ENCODE assay signal across 38 cellular contexts in the genomic region with DNA sequence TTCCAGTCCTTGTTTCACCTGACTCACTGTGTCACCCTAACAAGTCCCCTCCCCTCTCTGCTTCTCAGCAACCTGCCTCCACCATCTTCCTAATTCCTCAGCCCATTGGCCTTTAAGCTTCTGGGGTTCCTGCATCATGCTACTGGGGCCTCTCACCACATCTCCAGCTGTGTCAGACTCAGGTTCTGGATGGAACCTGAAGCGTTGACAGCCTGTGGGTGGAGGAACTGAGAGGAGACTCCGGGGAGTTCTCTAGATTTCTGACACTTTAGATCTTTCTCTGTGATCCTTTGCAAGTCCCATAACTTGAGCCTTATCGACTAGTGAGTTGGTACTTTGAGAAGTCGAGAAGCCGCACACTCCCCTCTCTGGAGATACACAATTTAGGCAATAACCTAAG. TPM values are rescaled to one million over a fixed set of nuclear protein-coding genes. Genes with fewer than 3 reads are reported as not detected.
"Had no signal": no experiment of that assay in that cellular context is flagged by ENCODE, and none has a peak within 500 bp of the region (broad histone marks: within the 10 kb centered on the region; RNA-seq: fewer than 3 reads in every experiment).

No MANE protein-coding gene starts in this region.

- H3K27ac ChIP-seq: ascending aorta, body of pancreas, brain microvascular endothelial cell, breast epithelium, WERI-Rb-1 had no signal

- H3K27me3 Mint-ChIP-seq: activated naive CD4-positive, alpha-beta T cell treated with anti-CD3 and anti-CD28 coated beads, Interleukin-2, amount 50 U/mL, for 24 hours had no signal

- DNase-seq: activated CD4-positive, alpha-beta memory T cell treated with anti-CD3 and anti-CD28 coated beads, Interleukin-2, amount 10 ng/mL, durations not matched to agents 7 days and 5 days; activated CD4-positive, alpha-beta T cell treated with anti-CD3 and anti-CD28 coated beads for 1 hour; activated CD4-positive, alpha-beta T cell treated with anti-CD3 and anti-CD28 coated beads for 36 hours; activated CD4-positive, alpha-beta T cell treated with anti-CD3 and anti-CD28 coated beads for 48 hours; activated CD4-positive, alpha-beta T cell treated with anti-CD3 and anti-CD28 coated beads, Interleukin-2, amount 10 ng/mL, durations not matched to agents 7 days and 5 days; activated CD4-positive, alpha-beta T cell treated with anti-CD3 and anti-CD28 coated beads, Interleukin-2, amount 50 U/mL, for 48 hours; activated CD4-positive, CD25-positive, alpha-beta regulatory T cell; activated CD8-positive, alpha-beta memory T cell treated with anti-CD3 and anti-CD28 coated beads for 24 hours; activated CD8-positive, alpha-beta memory T cell treated with anti-CD3 and anti-CD28 coated beads, Interleukin-2, amount 10 ng/mL, durations not matched to agents 7 days and 5 days; activated CD8-positive, alpha-beta memory T cell treated with anti-CD3 and anti-CD28 coated beads, Interleukin-2, amount 50 U/mL, for 48 hours; activated CD8-positive, alpha-beta T cell treated with anti-CD3 and anti-CD28 coated beads, Interleukin-2, amount 10 ng/mL, durations not matched to agents 7 days and 5 days; activated effector memory CD4-positive, alpha-beta T cell treated with Interleukin-2 at 50 U/mL for 16 hours; activated gamma-delta T cell; activated naive CD4-positive, alpha-beta T cell treated with anti-CD3 and anti-CD28 coated beads, Interleukin-2, amount 10 ng/mL, durations not matched to agents 7 days and 5 days; activated naive CD4-positive, alpha-beta T cell treated with Interleukin-2 at 50 U/mL for 16 hours; activated naive CD8-positive, alpha-beta T cell treated with anti-CD3 and anti-CD28 coated beads, Interleukin-2, amount 10 ng/mL, durations not matched to agents 7 days and 5 days; activated naive CD8-positive, alpha-beta T cell treated with anti-CD3 and anti-CD28 coated beads, Interleukin-2, amount 50 U/mL, for 24 hours; activated T-cell treated with anti-CD3 and anti-CD28 coated beads, Interleukin-2, amount 50 U/mL, for 24 hours; activated T-cell treated with anti-CD3 and anti-CD28 coated beads, Interleukin-2, amount 50 U/mL, for 48 hours; amygdala; anterior cingulate cortex; body of pancreas; brain microvascular endothelial cell; central memory CD4-positive, alpha-beta T cell; T-helper 1 cell; T-helper 2 cell; T-helper 9 cell had no signal

- H3K36me3 ChIP-seq: ascending aorta, brain microvascular endothelial cell, breast epithelium, WERI-Rb-1 had no signal

- H3K36me3 Mint-ChIP-seq: activated CD8-positive, alpha-beta memory T cell treated with anti-CD3 and anti-CD28 coated beads, Interleukin-2, amount 10 ng/mL, durations not matched to agents 7 days and 5 days; activated naive CD4-positive, alpha-beta T cell treated with anti-CD3 and anti-CD28 coated beads, Interleukin-2, amount 10 ng/mL, durations not matched to agents 7 days and 5 days; activated naive CD4-positive, alpha-beta T cell treated with anti-CD3 and anti-CD28 coated beads, Interleukin-2, amount 50 U/mL, for 24 hours; activated naive CD8-positive, alpha-beta T cell treated with anti-CD3 and anti-CD28 coated beads, Interleukin-2, amount 10 ng/mL, durations not matched to agents 7 days and 5 days; WTC11 had no signal

- H3K4me1 Mint-ChIP-seq: activated CD4-positive, alpha-beta memory T cell treated with anti-CD3 and anti-CD28 coated beads, Interleukin-2, amount 10 ng/mL, durations not matched to agents 7 days and 5 days; activated CD4-positive, alpha-beta T cell treated with anti-CD3 and anti-CD28 coated beads for 36 hours; activated CD4-positive, alpha-beta T cell treated with anti-CD3 and anti-CD28 coated beads, Interleukin-2, amount 10 ng/mL, durations not matched to agents 7 days and 5 days; activated CD8-positive, alpha-beta memory T cell treated with anti-CD3 and anti-CD28 coated beads, Interleukin-2, amount 10 ng/mL, durations not matched to agents 7 days and 5 days; activated naive CD4-positive, alpha-beta T cell treated with anti-CD3 and anti-CD28 coated beads, Interleukin-2, amount 10 ng/mL, durations not matched to agents 7 days and 5 days; activated naive CD4-positive, alpha-beta T cell treated with anti-CD3 and anti-CD28 coated beads, Interleukin-2, amount 50 U/mL, for 24 hours; activated naive CD8-positive, alpha-beta T cell treated with anti-CD3 and anti-CD28 coated beads, Interleukin-2, amount 10 ng/mL, durations not matched to agents 7 days and 5 days; activated naive CD8-positive, alpha-beta T cell treated with anti-CD3 and anti-CD28 coated beads, Interleukin-2, amount 50 U/mL, for 24 hours; WTC11 had no signal

- H3K4me1 ChIP-seq: ascending aorta, body of pancreas, breast epithelium had no signal

- H3K9me3 ChIP-seq: ascending aorta, body of pancreas, breast epithelium had no signal

- H3K9me3 Mint-ChIP-seq: activated CD4-positive, alpha-beta memory T cell treated with anti-CD3 and anti-CD28 coated beads, Interleukin-2, amount 10 ng/mL, durations not matched to agents 7 days and 5 days; activated CD4-positive, alpha-beta T cell treated with anti-CD3 and anti-CD28 coated beads, Interleukin-2, amount 10 ng/mL, durations not matched to agents 7 days and 5 days; activated naive CD4-positive, alpha-beta T cell treated with anti-CD3 and anti-CD28 coated beads, Interleukin-2, amount 10 ng/mL, durations not matched to agents 7 days and 5 days; activated naive CD4-positive, alpha-beta T cell treated with anti-CD3 and anti-CD28 coated beads, Interleukin-2, amount 50 U/mL, for 24 hours; activated naive CD8-positive, alpha-beta T cell treated with anti-CD3 and anti-CD28 coated beads, Interleukin-2, amount 10 ng/mL, durations not matched to agents 7 days and 5 days; activated naive CD8-positive, alpha-beta T cell treated with anti-CD3 and anti-CD28 coated beads, Interleukin-2, amount 50 U/mL, for 24 hours; activated T-cell treated with anti-CD3 and anti-CD28 coated beads, Interleukin-2, amount 50 U/mL, for 24 hours; activated T-helper 2 cell treated with anti-CD3 and anti-CD28 coated beads, Interferon-gamma antibody, Interleukin-2, Interleukin-4, amounts not matched to agents 10 μg/mL and 5 μg/mL and 100 μg/mL, durations not matched to agents 14 hours and 24 hours and 36 hours; T-helper 1 cell treated with Interleukin-12 subunit alpha and Interleukin-12 subunit beta and Interleukin-4 antibody, amounts not matched to agents 30 μg/mL and 1 μg/mL, for 36 hours; T-helper 2 cell treated with Interferon-gamma antibody and Interleukin-4, amounts not matched to agents 5 μg/mL and 100 μg/mL, for 36 hours; WTC11 had no signal

- H3K4me3 Mint-ChIP-seq: activated CD4-positive, alpha-beta memory T cell treated with anti-CD3 and anti-CD28 coated beads, Interleukin-2, amount 10 ng/mL, durations not matched to agents 7 days and 5 days; activated CD4-positive, alpha-beta T cell treated with anti-CD3 and anti-CD28 coated beads for 36 hours; activated CD4-positive, alpha-beta T cell treated with anti-CD3 and anti-CD28 coated beads, Interleukin-2, amount 10 ng/mL, durations not matched to agents 7 days and 5 days; activated CD8-positive, alpha-beta memory T cell treated with anti-CD3 and anti-CD28 coated beads, Interleukin-2, amount 10 ng/mL, durations not matched to agents 7 days and 5 days; activated CD8-positive, alpha-beta T cell treated with anti-CD3 and anti-CD28 coated beads, Interleukin-2, amount 10 ng/mL, durations not matched to agents 7 days and 5 days; activated naive CD4-positive, alpha-beta T cell treated with anti-CD3 and anti-CD28 coated beads, Interleukin-2, amount 10 ng/mL, durations not matched to agents 7 days and 5 days; activated naive CD4-positive, alpha-beta T cell treated with anti-CD3 and anti-CD28 coated beads, Interleukin-2, amount 50 U/mL, for 24 hours; activated naive CD8-positive, alpha-beta T cell; activated naive CD8-positive, alpha-beta T cell treated with anti-CD3 and anti-CD28 coated beads, Interleukin-2, amount 10 ng/mL, durations not matched to agents 7 days and 5 days; activated naive CD8-positive, alpha-beta T cell treated with anti-CD3 and anti-CD28 coated beads, Interleukin-2, amount 50 U/mL, for 24 hours; activated T-cell treated with anti-CD3 and anti-CD28 coated beads, Interleukin-2, amount 50 U/mL, for 24 hours; T-helper 1 cell treated with Interleukin-12 subunit alpha and Interleukin-12 subunit beta and Interleukin-4 antibody, amounts not matched to agents 30 μg/mL and 1 μg/mL, for 36 hours; T-helper 2 cell treated with Interferon-gamma antibody and Interleukin-4, amounts not matched to agents 5 μg/mL and 100 μg/mL, for 36 hours; WTC11 had no signal

- ATAC-seq: activated CD4-positive, alpha-beta T cell treated with anti-CD3 and anti-CD28 coated beads for 36 hours; activated CD4-positive, CD25-positive, alpha-beta regulatory T cell treated with anti-CD3 and anti-CD28 coated beads, Interleukin-2, amount 50 U/mL, for 24 hours; activated CD8-positive, alpha-beta memory T cell treated with anti-CD3 and anti-CD28 coated beads, Interleukin-2, amount 10 ng/mL, durations not matched to agents 7 days and 5 days; activated CD8-positive, alpha-beta T cell treated with anti-CD3 and anti-CD28 coated beads, Interleukin-2, amount 10 ng/mL, durations not matched to agents 7 days and 5 days; activated naive CD8-positive, alpha-beta T cell treated with anti-CD3 and anti-CD28 coated beads, Interleukin-2, amount 50 U/mL, for 24 hours; body of pancreas; WTC11 had no signal

- H3K27ac Mint-ChIP-seq: activated CD4-positive, alpha-beta memory T cell treated with anti-CD3 and anti-CD28 coated beads, Interleukin-2, amount 10 ng/mL, durations not matched to agents 7 days and 5 days; activated CD4-positive, alpha-beta T cell treated with anti-CD3 and anti-CD28 coated beads for 36 hours; activated CD4-positive, alpha-beta T cell treated with anti-CD3 and anti-CD28 coated beads, Interleukin-2, amount 10 ng/mL, durations not matched to agents 7 days and 5 days; activated CD8-positive, alpha-beta memory T cell treated with anti-CD3 and anti-CD28 coated beads, Interleukin-2, amount 10 ng/mL, durations not matched to agents 7 days and 5 days; activated CD8-positive, alpha-beta T cell treated with anti-CD3 and anti-CD28 coated beads, Interleukin-2, amount 10 ng/mL, durations not matched to agents 7 days and 5 days; activated naive CD4-positive, alpha-beta T cell treated with anti-CD3 and anti-CD28 coated beads, Interleukin-2, amount 10 ng/mL, durations not matched to agents 7 days and 5 days; activated naive CD4-positive, alpha-beta T cell treated with anti-CD3 and anti-CD28 coated beads, Interleukin-2, amount 50 U/mL, for 24 hours; activated naive CD8-positive, alpha-beta T cell; activated naive CD8-positive, alpha-beta T cell treated with anti-CD3 and anti-CD28 coated beads, Interleukin-2, amount 10 ng/mL, durations not matched to agents 7 days and 5 days; activated naive CD8-positive, alpha-beta T cell treated with anti-CD3 and anti-CD28 coated beads, Interleukin-2, amount 50 U/mL, for 24 hours; activated T-cell treated with anti-CD3 and anti-CD28 coated beads, Interleukin-2, amount 50 U/mL, for 24 hours; activated T-helper 2 cell treated with anti-CD3 and anti-CD28 coated beads, Interferon-gamma antibody, Interleukin-2, Interleukin-4, amounts not matched to agents 10 μg/mL and 5 μg/mL and 100 μg/mL, durations not matched to agents 14 hours and 24 hours and 36 hours; T-helper 1 cell treated with Interleukin-12 subunit alpha and Interleukin-12 subunit beta and Interleukin-4 antibody, amounts not matched to agents 30 μg/mL and 1 μg/mL, for 36 hours; T-helper 2 cell treated with Interferon-gamma antibody and Interleukin-4, amounts not matched to agents 5 μg/mL and 100 μg/mL, for 36 hours; WTC11 had no signal

- FAIRE-seq: TTC549 had no signal

- H3K4me3 ChIP-seq: ascending aorta, body of pancreas, breast epithelium had no signal

- H3K27me3 ChIP-seq: ascending aorta, body of pancreas, breast epithelium had no signal

RNA-seq across cellular contexts. Expression of gene SLC5A1, which starts 11.6 kb away (rescaled TPM):
- total RNA-seq: activated CD4-positive, alpha-beta memory T cell treated with anti-CD3 and anti-CD28 coated beads, Interleukin-2, amount 10 ng/mL, durations not matched to agents 7 days and 5 days; activated CD4-positive, alpha-beta T cell treated with anti-CD3 and anti-CD28 coated beads for 36 hours; activated CD4-positive, alpha-beta T cell treated with anti-CD3 and anti-CD28 coated beads, Interleukin-2, amount 10 ng/mL, durations not matched to agents 7 days and 5 days; activated CD8-positive, alpha-beta memory T cell treated with anti-CD3 and anti-CD28 coated beads, Interleukin-2, amount 10 ng/mL, durations not matched to agents 7 days and 5 days; activated CD8-positive, alpha-beta T cell treated with anti-CD3 and anti-CD28 coated beads, Interleukin-2, amount 10 ng/mL, durations not matched to agents 7 days and 5 days; activated naive CD8-positive, alpha-beta T cell treated with anti-CD3 and anti-CD28 coated beads, Interleukin-2, amount 10 ng/mL, durations not matched to agents 7 days and 5 days; activated T-helper 2 cell treated with anti-CD3 and anti-CD28 coated beads, Interferon-gamma antibody, Interleukin-2, Interleukin-4, amounts not matched to agents 10 μg/mL and 5 μg/mL and 100 μg/mL, durations not matched to agents 14 hours and 24 hours and 36 hours; ascending aorta; WTC11 had no signal
